ENCODE assay signal across 9 cellular contexts in the genomic region with DNA sequence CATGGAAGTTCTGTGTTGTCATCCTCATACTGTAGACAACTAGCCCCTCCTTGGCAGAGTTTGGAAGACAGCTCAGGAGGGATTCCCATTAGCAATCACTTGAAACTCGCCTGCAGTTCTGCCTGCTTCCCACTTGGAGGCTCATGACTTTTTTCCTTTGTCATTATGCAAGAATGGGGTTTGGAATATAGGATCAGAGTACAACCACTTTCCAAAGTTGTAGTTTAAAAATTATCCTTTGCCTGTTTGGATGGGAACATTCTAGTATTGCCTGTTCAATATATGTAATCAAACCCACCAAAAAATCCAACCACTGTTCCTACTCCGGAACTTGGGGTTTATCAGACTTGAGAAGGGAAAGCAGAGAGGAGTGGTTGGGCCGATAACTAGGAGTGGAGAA. TPM values are rescaled to one million over a fixed set of nuclear protein-coding genes. Genes with fewer than 3 reads are reported as not detected.
A peak's percentile ranks its signal among the peaks of the same experiment; 100 is the strongest.
DNase-seq lines count a peak whose midpoint lies in the region; ATAC-seq and TF ChIP-seq lines count a peak whose summit lies in the region.
"Had no signal": no experiment of that assay in that cellular context is flagged by ENCODE, and none has a peak within 500 bp of the region (broad histone marks: within the 10 kb centered on the region; RNA-seq: fewer than 3 reads in every experiment).

No MANE protein-coding gene starts in this region.

- no peak for ATAC-seq in esophagus mucosa
- no peak for ATAC-seq in GM21825 (IDR thresholded peaks at IDR 0.05; ENCODE audit: unreplicated experiment)

- intact Hi-C loops in posterior vena cava (cut with DNase I): no loop called here

- TF ChIP-seq CTCF in epithelial cell of esophagus (IDR thresholded peaks at IDR 0.05; ENCODE audit: insufficient read depth, low read depth, low read length, missing control alignments): peak; percentile 60

- no peak overlapping the region for H3K4me3 ChIP-seq in epithelial cell of esophagus (ENCODE audit: low read length)
- H3K4me3 ChIP-seq: upper lobe of left lung had no signal

- peak; percentile 48 for DNase-seq in H4 (ENCODE audit: low spot score)
- peak; percentile 48 for DNase-seq in NCI-H69 (lab: John Stamatoyannopoulos, UW)
- peak; percentile 45 for DNase-seq in epithelial cell of esophagus (ENCODE audit: low read depth)
- DNase-seq in posterior vena cava (ENCODE audit: low spot score): peak; percentile 10
- no peak for DNase-seq in stimulated activated CD4-positive, alpha-beta T cell treated with anti-CD3 and anti-CD28 coated beads, Interleukin-2, amount 100 ng/mL, for 48 hours
- no peak for DNase-seq in stimulated activated CD4-positive, alpha-beta T cell treated with anti-CD3 and anti-CD28 coated beads, Interleukin-2, amount 100 ng/mL, for 24 hours
- DNase-seq: upper lobe of left lung had no signal

RNA-seq across cellular contexts. Expression of a gene that starts 2.1 kb away (rescaled TPM):
- total RNA-seq in H4 (2014; rRNA removed; shearing (Covaris generic)): 0.25 TPM in 1 of 2 replicates, not detected in the other
- total RNA-seq in posterior vena cava (1 to 10 TPM; 1.5 to 4.5 TPM), esophagus mucosa (0.56 TPM)

RNA-seq across cellular contexts. Expression of a gene that starts 10.4 kb away (rescaled TPM):
- total RNA-seq in H4 (2014; rRNA removed; shearing (Covaris generic)): 64.8 and 70.3 TPM in 2 replicates
- 10 to 100 TPM; 44.7 to 54.3 TPM for total RNA-seq in posterior vena cava
- 37.9 TPM for total RNA-seq in esophagus mucosa

RNA-seq across cellular contexts. Expression of a gene that starts 16.5 kb away (rescaled TPM):
- 52.7 and 64.3 TPM in 2 replicates for total RNA-seq in H4 (2014; rRNA removed; shearing (Covaris generic))
- total RNA-seq in posterior vena cava (10 to 100 TPM; 27.9 to 33.0 TPM), esophagus mucosa (28.8 TPM)

RNA-seq across cellular contexts. Expression of a gene that starts 44.3 kb away (rescaled TPM):
- 1.6 and 3.4 TPM in 2 replicates for total RNA-seq in H4 (2014; rRNA removed; shearing (Covaris generic))
- total RNA-seq in posterior vena cava (1 to 10 TPM; 2.5 to 4.2 TPM), esophagus mucosa (2.1 TPM)

Comparison
In these comparisons a context has a peak if more than half of its experiments do, and no peak if none do; other contexts are left out.
1. DNase-seq: peak in H4 (single experiment), NCI-H69 (single experiment), epithelial cell of esophagus (single experiment) and posterior vena cava (single experiment); none in stimulated activated CD4-positive, alpha-beta T cell treated with anti-CD3 and anti-CD28 coated beads, Interleukin-2, amount 100 ng/mL, for 48 hours (0 of 2) and stimulated activated CD4-positive, alpha-beta T cell treated with anti-CD3 and anti-CD28 coated beads, Interleukin-2, amount 100 ng/mL, for 24 hours (0 of 2).